Comparison of ENCODE assay signal across 10 cellular contexts in the genomic region with DNA sequence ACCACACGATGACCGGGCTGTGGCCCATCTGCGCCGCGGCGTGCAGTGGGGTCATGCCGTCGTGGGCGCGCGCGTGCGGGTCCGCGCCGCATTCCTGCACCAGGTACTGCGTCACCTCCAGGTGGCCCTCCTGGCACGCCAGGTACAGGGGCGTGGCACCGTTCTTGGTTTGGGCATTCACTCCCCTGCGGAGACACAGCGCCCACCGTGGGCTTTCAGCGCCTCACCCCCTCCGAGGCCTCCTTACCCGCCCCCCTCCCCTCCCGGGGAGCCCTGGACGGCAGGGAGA. TPM values are rescaled to one million over a fixed set of nuclear protein-coding genes. Genes with fewer than 3 reads are reported as not detected.
DNase-seq lines count a peak whose midpoint lies in the region; ATAC-seq, FAIRE-seq and TF ChIP-seq lines count a peak whose summit lies in the region.
"Not testable (repeated sequence)": the region's sequence is repeated elsewhere in the genome, so short reads cannot be mapped to it uniquely, and the experiment has no call there.
"Had no signal": no experiment of that assay in that cellular context is flagged by ENCODE, and none has a peak within 500 bp of the region (broad histone marks: within the 10 kb centered on the region; RNA-seq: fewer than 3 reads in every experiment).

No MANE protein-coding gene starts in this region.

- whole genome bisulfite sequencing in HUES64 = 3% methylated on average over 18 of the region's 28 CpGs
- no CpG with 5 or more reads among the region's 28 CpGs for WGBS in H1 (ENCODE audit: extremely low coverage in 1 of 2, insufficient coverage in 1 of 2, insufficient read length in 1 of 2, insufficient replicate concordance in 2 of 2, low coverage in 1 of 2, low lambda C conversion rate in 2 of 2, missing lambda C conversion rate in 1 of 2), 2 experiments
- WGBS in iPS DF 6.9 (ENCODE audit: insufficient coverage, insufficient read length) = no CpG with 5 or more reads among the region's 28 CpGs
- WGBS in suprapubic skin = 0% methylated on average over 13 of the region's 28 CpGs

- H3K56ac ChIP-seq in H1 (replicated peaks; ENCODE audit: insufficient read length, low read depth, low read length) = not testable (repeated sequence)

- not testable (repeated sequence) for H3K4me1 ChIP-seq in HUES64 (ENCODE audit: insufficient read depth, low read length); H1 (replicated peaks in 1 of 4; ENCODE audit: control insufficient read depth in 3 of 4, insufficient read depth in 4 of 4, low read length in 3 of 4); iPS DF 6.9 (ENCODE audit: control insufficient read depth, insufficient read depth, low read length)
- peaks cover 10% of the 10 kb centered on the region for H3K4me1 ChIP-seq in suprapubic skin

- TF ChIP-seq CTCF in H1 (IDR thresholded peaks at IDR 0.05; ENCODE audit: control extremely low read depth in 1 of 3, insufficient read depth in 1 of 3, low read depth in 1 of 3, low read length in 3 of 3); natural killer cell (IDR thresholded peaks at IDR 0.05); suprapubic skin (IDR thresholded peaks at IDR 0.05): not testable (repeated sequence)

- H3K27ac Mint-ChIP-seq in natural killer cell = not testable (repeated sequence)

- H3K27ac ChIP-seq in HUES64 (ENCODE audit: low read depth, low read length); H1 (ENCODE audit: low read depth, low read length); iPS DF 6.9 (ENCODE audit: low read length); suprapubic skin: not testable (repeated sequence)

- H2BK120ac ChIP-seq in H1 (replicated peaks; ENCODE audit: low read depth, low read length) = not testable (repeated sequence)

- not testable (repeated sequence) for H3K4ac ChIP-seq in H1 (replicated peaks; ENCODE audit: insufficient read length, low read depth, low read length)

- H3K23ac ChIP-seq in H1 (ENCODE audit: insufficient read length) = not testable (repeated sequence)

- not testable (repeated sequence) for FAIRE-seq in H1 (lab: Jason Lieb, UNC)

- not testable (repeated sequence) for H3K4me1 Mint-ChIP-seq in natural killer cell

- POLR2A ChIA-PET in H1 (lab: Charles Lee; ENCODE audit: partially characterized antibody) = interaction anchor here (1.0 to 6.8 kb wide), 5 partner anchors 9 to 194 kb away, joined by 3 to 52 read pairs (median 4); no protein-coding TSS in a partner anchor

- H3K9ac ChIP-seq in HUES64 (ENCODE audit: low read depth, low read length); H1 (replicated peaks in 1 of 4; ENCODE audit: extremely low read depth in 1 of 4, low read depth in 3 of 4, low read length in 3 of 4): not testable (repeated sequence)

- peak overlapping the region in 1 of 2 experiments; percentile 57; a peak in 1 of 4 replicates for H3K4me2 ChIP-seq in H1 (ENCODE audit: insufficient read depth in 1 of 2, low read depth in 2 of 2, low read length in 2 of 2)

- intact Hi-C loops in natural killer cell (cut with micrococcal nuclease) = not testable (repeated sequence)

- CTCF ChIA-PET in H1 (lab: Charles Lee; ENCODE audit: partially characterized antibody) = interaction anchor here (0.8 to 29.9 kb wide), 9 partner anchors 5 to 345 kb away, joined by 3 to 723 read pairs (median 7); a partner anchor contains a TSS

- not testable (repeated sequence) for ATAC-seq in natural killer cell

- not testable (repeated sequence) for TF ChIP-seq RAD21 in H1 (IDR thresholded peaks at IDR 0.05 in 1 of 2, conservative IDR thresholded peaks at IDR 0.05 in 1 of 2; ENCODE audit: low read depth in 2 of 2, low read length in 2 of 2)

- TF ChIP-seq POLR2A in H1 (IDR thresholded peaks at IDR 0.05; ENCODE audit: control extremely low read depth in 1 of 2, low read depth in 2 of 2, low read length in 2 of 2); suprapubic skin (IDR thresholded peaks at IDR 0.05): not testable (repeated sequence)

- TF ChIP-seq EP300 in H1 (IDR thresholded peaks at IDR 0.05; ENCODE audit: borderline replicate concordance in 1 of 2, low read depth in 2 of 2, low read length in 2 of 2); suprapubic skin (IDR thresholded peaks at IDR 0.05): not testable (repeated sequence)

- not testable (repeated sequence) for H2BK15ac ChIP-seq in H1 (ENCODE audit: low read length)

- not testable (repeated sequence) for H3K14ac ChIP-seq in H1 (ENCODE audit: insufficient read length)

- H4K20me1 ChIP-seq in H1 (replicated peaks in 1 of 2; ENCODE audit: control insufficient read depth in 1 of 2, insufficient read depth in 2 of 2, low read length in 2 of 2) = not testable (repeated sequence)

- not testable (repeated sequence) for H3K18ac ChIP-seq in H1 (ENCODE audit: extremely low read depth, low read length)

- H3K9me3 ChIP-seq in HUES64 (ENCODE audit: insufficient read depth, low read depth, low read length); H1 (ENCODE audit: insufficient read depth in 2 of 2, low read depth in 1 of 2, low read length in 1 of 2); iPS DF 6.9 (ENCODE audit: control insufficient read depth, insufficient read depth, low read length); suprapubic skin: not testable (repeated sequence)

- not testable (repeated sequence) for H3K36me3 ChIP-seq in HUES64 (ENCODE audit: insufficient read depth, low read length); H1 (ENCODE audit: control insufficient read depth in 2 of 4, insufficient read depth in 4 of 4, low read length in 3 of 4); iPS DF 6.9 (ENCODE audit: control insufficient read depth, insufficient read depth, low read length); suprapubic skin

- H2BK12ac ChIP-seq in H1 (ENCODE audit: low read depth, low read length) = not testable (repeated sequence)

- H3K79me1 ChIP-seq in H1 (ENCODE audit: low read depth, low read length) = not testable (repeated sequence)

- not testable (repeated sequence) for H4K91ac ChIP-seq in H1 (replicated peaks; ENCODE audit: insufficient read length, low read length)

- not testable (repeated sequence) for H3K27me3 ChIP-seq in HUES64 (ENCODE audit: insufficient read depth, low read length); H1 (replicated peaks in 1 of 4; ENCODE audit: control insufficient read depth in 3 of 4, extremely low read depth in 1 of 4, insufficient read depth in 3 of 4, low read length in 3 of 4); iPS DF 6.9 (ENCODE audit: control insufficient read depth, insufficient read depth, low read length); suprapubic skin

- not testable (repeated sequence) for H2BK20ac ChIP-seq in H1 (ENCODE audit: low read length)

- not testable (repeated sequence) for H3K36me3 Mint-ChIP-seq in natural killer cell

- H3K23me2 ChIP-seq in H1 (ENCODE audit: low read depth, low read length) = not testable (repeated sequence)

- H4K5ac ChIP-seq in H1 (ENCODE audit: insufficient read length, low read depth, low read length) = not testable (repeated sequence)

- H2AFZ ChIP-seq in H1 (ENCODE audit: low read length) = not testable (repeated sequence)

- not testable (repeated sequence) for H2BK5ac ChIP-seq in H1 (ENCODE audit: low read depth, low read length)

- H3K4me3 ChIP-seq in HUES64 (ENCODE audit: low read length) (peak overlapping the region; percentile 44), H1 (ENCODE audit: extremely low read depth in 1 of 4, insufficient read depth in 2 of 4, low read depth in 3 of 4, low read length in 4 of 4) (peak overlapping the region in 2 of 4 experiments; percentile 48 to 51; a peak in 6 of 8 replicates), iPS DF 6.9 (ENCODE audit: low read length) (peak overlapping the region; percentile 78; the same call in 1 of the 2 replicates), suprapubic skin (peak overlapping the region; percentile 39)

- peak overlapping the region; percentile 13 for H3K4me3 Mint-ChIP-seq in natural killer cell

- DNase-seq in DMS53 (lab: John Stamatoyannopoulos, UW) (peak; percentile 31), H1 (ENCODE audit: low read depth in 1 of 2, low spot score in 2 of 2) (peak in 1 of 2 experiments; percentile 64)
- peak; percentile 57 for DNase-seq in activated CD8-positive, alpha-beta memory T cell treated with anti-CD3 and anti-CD28 coated beads for 24 hours
- not testable (repeated sequence) for DNase-seq in iPS DF 6.9 (ENCODE audit: low read depth, low spot score); natural killer cell; suprapubic skin (ENCODE audit: low spot score in 2 of 2)

- not testable (repeated sequence) for H3K9me3 Mint-ChIP-seq in natural killer cell

- H3K79me2 ChIP-seq in H1 (ENCODE audit: control insufficient read depth in 1 of 2, insufficient read depth in 2 of 2, low read length in 2 of 2) = not testable (repeated sequence)

- not testable (repeated sequence) for H2AK5ac ChIP-seq in H1 (ENCODE audit: low read depth, low read length)

- H4K8ac ChIP-seq in H1 (ENCODE audit: extremely low read depth, insufficient read depth, low read length) = not testable (repeated sequence)

- H3K27me3 Mint-ChIP-seq in natural killer cell (ENCODE audit: low read depth in 2 of 2) = not testable (repeated sequence)

RNA-seq across cellular contexts. Expression of a gene that starts 32.5 kb away (rescaled TPM):
- polyA plus RNA-seq in HUES64 (2013, experiment 1 of 2) = 27,992 TPM
- polyA plus RNA-seq in HUES64 (2013, experiment 2 of 2) = 20,955 TPM
- 1,303 and 1,497 TPM in 2 replicates for total RNA-seq in H1 (2021; fragmentation: NEBNext Ultra II Directional; extraction: Animal tissue kit (Norgen Biotek cat#: 25700))
- polyA plus RNA-seq in H1 (2011; rRNA removed) = under 0.01 and 145 TPM in 2 replicates
- under 0.01 TPM for polyA plus RNA-seq in H1 (2011; cell fraction: cytosol; rRNA removed)
- polyA plus RNA-seq in H1 (2011; cell fraction: nucleus; rRNA removed) = under 0.01 TPM
- polyA plus RNA-seq in H1 (2012, experiment 1 of 2) = 20.3 to 94.3 TPM in 2 of 4 replicates, not detected in the others
- polyA plus RNA-seq in H1 (2012, experiment 2 of 2) = not detected
- polyA plus RNA-seq in H1 (2013, experiment 1 of 2) = not detected
- not detected for polyA plus RNA-seq in H1 (2013, experiment 2 of 2)
- 10,411 and 22,262 TPM in 2 replicates for polyA minus RNA-seq in H1 (2011; rRNA and poly(A)+ RNA removed)
- polyA minus RNA-seq in H1 (2011; cell fraction: cytosol; rRNA and poly(A)+ RNA removed) = 59,319 TPM
- 43,973 TPM for polyA minus RNA-seq in H1 (2011; cell fraction: nucleus; rRNA and poly(A)+ RNA removed)
- 1,000 to 10,000 TPM; 2,937 to 3,261 (median 3,038) TPM for total RNA-seq in natural killer cell
- total RNA-seq in suprapubic skin = under 1 TPM; under 0.01 TPM
- total RNA-seq: osteoblast had no signal
- polyA plus RNA-seq: adipose tissue, CD14-positive monocyte had no signal

RNA-seq across cellular contexts. Expression of a gene that starts 41.1 kb away (rescaled TPM):
- 27,992 TPM for polyA plus RNA-seq in HUES64 (2013, experiment 1 of 2)
- 20,955 TPM for polyA plus RNA-seq in HUES64 (2013, experiment 2 of 2)
- total RNA-seq in H1 (2021; fragmentation: NEBNext Ultra II Directional; extraction: Animal tissue kit (Norgen Biotek cat#: 25700)) = 1,303 and 1,497 TPM in 2 replicates
- under 0.01 and 145 TPM in 2 replicates for polyA plus RNA-seq in H1 (2011; rRNA removed)
- under 0.01 TPM for polyA plus RNA-seq in H1 (2011; cell fraction: cytosol; rRNA removed)
- polyA plus RNA-seq in H1 (2011; cell fraction: nucleus; rRNA removed) = under 0.01 TPM
- polyA plus RNA-seq in H1 (2012, experiment 1 of 2) = 20.3 to 94.3 TPM in 2 of 4 replicates, not detected in the others
- not detected for polyA plus RNA-seq in H1 (2012, experiment 2 of 2)
- not detected for polyA plus RNA-seq in H1 (2013, experiment 1 of 2)
- polyA plus RNA-seq in H1 (2013, experiment 2 of 2) = not detected
- polyA minus RNA-seq in H1 (2011; rRNA and poly(A)+ RNA removed) = 10,411 and 22,262 TPM in 2 replicates
- 63,669 TPM for polyA minus RNA-seq in H1 (2011; cell fraction: cytosol; rRNA and poly(A)+ RNA removed)
- 43,973 TPM for polyA minus RNA-seq in H1 (2011; cell fraction: nucleus; rRNA and poly(A)+ RNA removed)
- total RNA-seq in natural killer cell (1,000 to 10,000 TPM; 2,937 to 3,261 (median 3,038) TPM), suprapubic skin (under 1 TPM; under 0.01 TPM)
- total RNA-seq: osteoblast had no signal
- polyA plus RNA-seq: adipose tissue, CD14-positive monocyte had no signal

Comparison
In these comparisons a context has a peak if more than half of its experiments do, and no peak if none do; other contexts are left out.
1. RNA of a gene that starts 32.5 kb away (total RNA-seq): 2,937 to 3,261 TPM in natural killer cell and 1,303 to 1,497 TPM in H1; under 0.01 TPM in suprapubic skin; every median in the first group is over 1,000 times any median in the second.
2. RNA of a gene that starts 41.1 kb away (total RNA-seq): 2,937 to 3,261 TPM in natural killer cell and 1,303 to 1,497 TPM in H1; under 0.01 TPM in suprapubic skin; every median in the first group is over 1,000 times any median in the second.